12 cellular contexts compared by ENCODE assay signal in the genomic region with DNA sequence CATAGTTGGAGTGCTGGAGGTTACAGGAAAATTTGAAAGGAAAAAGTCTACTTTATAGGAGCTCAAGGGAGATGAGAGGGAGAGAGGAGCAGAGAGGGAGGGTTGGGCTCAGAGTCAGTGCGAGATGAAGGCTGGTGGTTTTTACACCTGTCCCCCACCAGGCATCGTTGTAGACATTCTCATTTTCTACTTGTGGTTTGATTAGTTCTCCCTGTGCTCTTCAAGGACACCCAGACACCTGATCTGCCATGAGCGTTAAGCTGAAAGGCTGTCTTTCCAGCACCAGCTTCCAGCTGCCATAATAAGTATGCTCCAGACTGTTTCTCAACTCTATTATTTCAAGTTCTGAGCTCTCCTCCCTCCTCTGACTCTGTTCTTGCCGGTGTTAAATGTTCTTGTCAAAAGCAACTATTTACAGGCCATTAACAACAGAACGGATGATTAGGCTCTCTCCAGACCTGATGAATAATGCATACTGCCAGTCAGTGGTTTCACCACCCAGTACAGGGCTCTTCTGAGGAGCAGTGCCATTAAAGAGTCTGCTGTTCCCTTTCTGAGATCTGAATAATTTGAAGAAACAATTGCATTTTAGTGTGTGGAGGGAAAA.
"Had no signal": no experiment of that assay in that cellular context is flagged by ENCODE, and none has a peak within 500 bp of the region (broad histone marks: within the 10 kb centered on the region; RNA-seq: fewer than 3 reads in every experiment).

No MANE protein-coding gene starts in this region.

- H3K27me3 ChIP-seq: brain microvascular endothelial cell, heart right ventricle, left lung, pancreas had no signal

- H3K4me1 ChIP-seq: heart right ventricle, left lung had no signal

- H3K9me3 ChIP-seq: heart right ventricle, left lung, pancreas had no signal

- H3K27ac ChIP-seq: brain microvascular endothelial cell, heart right ventricle, left lung, pancreas had no signal

- DNase-seq: activated CD4-positive, alpha-beta T cell treated with anti-CD3 and anti-CD28 coated beads, Interleukin-2, amount 50 U/mL, for 4 hours; activated CD4-positive, CD25-positive, alpha-beta regulatory T cell treated with anti-CD3 and anti-CD28 coated beads, Interleukin-2, amount 50 U/mL, for 72 hours; activated effector memory CD4-positive, alpha-beta T cell treated with Interleukin-2 at 50 U/mL for 16 hours; activated T-cell treated with anti-CD3 and anti-CD28 coated beads, Interleukin-2, amount 50 U/mL, for 1 hour; amniotic stem cell; brain microvascular endothelial cell; foreskin melanocyte; heart right ventricle; left lung; pancreas; right cardiac atrium; small intestine had no signal

- ATAC-seq: heart right ventricle, left lung, pancreas, right cardiac atrium had no signal

- H3K36me3 ChIP-seq: brain microvascular endothelial cell, heart right ventricle, left lung, pancreas had no signal

- H3K4me3 ChIP-seq: heart right ventricle, left lung, pancreas had no signal
